In genomic region chr11:2518112-2518982, GRCh38 we compare ENCODE assay signal across 14 cellular contexts.
DNase-seq lines count a peak whose midpoint lies in the region; TF ChIP-seq lines count a peak whose summit lies in the region.
"Had no signal": no experiment of that assay in that cellular context is flagged by ENCODE, and none has a peak within 500 bp of the region (broad histone marks: within the 10 kb centered on the region; RNA-seq: fewer than 3 reads in every experiment).

No MANE protein-coding gene starts in this region.

- H3K4me3 Mint-ChIP-seq in MCF 10A (ENCODE audit: unreplicated experiment) (no peak overlapping the region), endothelial cell (ENCODE audit: unreplicated experiment) (no peak overlapping the region)
- H3K4me3 Mint-ChIP-seq: naive thymus-derived CD8-positive, alpha-beta T cell had no signal

- H3K36me3 Mint-ChIP-seq in MCF 10A (ENCODE audit: insufficient read depth, unreplicated experiment), result no peaks in the 10 kb centered on the region
- H3K36me3 Mint-ChIP-seq in endothelial cell (ENCODE audit: low read depth, unreplicated experiment), result no peaks in the 10 kb centered on the region

- H3K18ac ChIP-seq in neuronal stem cell (ENCODE audit: low read length), result peak overlapping the region; percentile 72

- peak overlapping the region; percentile 30 for H3K9ac ChIP-seq in neuronal stem cell (ENCODE audit: low read depth, low read length, poor library complexity)

- H3K27ac ChIP-seq in breast epithelium (no peak overlapping the region), neuronal stem cell (replicated peaks; ENCODE audit: low read length) (no peak overlapping the region)
- H3K27ac ChIP-seq: brain microvascular endothelial cell, VCaP had no signal

- TF ChIP-seq CTCF in breast epithelium (IDR thresholded peaks at IDR 0.05), result no peak
- TF ChIP-seq CTCF in MCF 10A (IDR thresholded peaks at IDR 0.05; ENCODE audit: unreplicated experiment), result no peak
- TF ChIP-seq CTCF in endothelial cell (IDR thresholded peaks at IDR 0.05; ENCODE audit: unreplicated experiment), result no peak

- no peak overlapping the region for H2AFZ ChIP-seq in neuronal stem cell (ENCODE audit: low read length)

- H3K27me3 Mint-ChIP-seq in MCF 10A (ENCODE audit: insufficient read depth, unreplicated experiment), result peaks cover 11% of the 10 kb centered on the region
- peaks cover 7% of the 10 kb centered on the region for H3K27me3 Mint-ChIP-seq in endothelial cell (ENCODE audit: unreplicated experiment)
- H3K27me3 Mint-ChIP-seq: naive thymus-derived CD8-positive, alpha-beta T cell had no signal

- H3K14ac ChIP-seq in neuronal stem cell (ENCODE audit: low read length), result no peak overlapping the region

- H3K4me1 ChIP-seq in breast epithelium (no peaks in the 10 kb centered on the region), neuronal stem cell (ENCODE audit: control insufficient read depth in 2 of 2, insufficient read depth in 1 of 2, low read depth in 1 of 2, low read length in 2 of 2) (no peaks in the 10 kb centered on the region)

- H2BK15ac ChIP-seq in neuronal stem cell (ENCODE audit: low read length), result peak overlapping the region; percentile 35

- peak overlapping the region; percentile 83 for H2BK5ac ChIP-seq in neuronal stem cell (ENCODE audit: low read length)

- H3K27ac Mint-ChIP-seq in MCF 10A (ENCODE audit: low read depth, unreplicated experiment), result no peak overlapping the region
- no peak overlapping the region for H3K27ac Mint-ChIP-seq in endothelial cell (ENCODE audit: unreplicated experiment)

- no peak overlapping the region for H4K91ac ChIP-seq in neuronal stem cell (ENCODE audit: low read depth, low read length, poor library complexity)

- CTCF ChIA-PET in MCF 10A (lab: Yijun Ruan, JAX), result interaction anchor here (0.5 to 0.6 kb wide), 2 partner anchors 321 to 367 kb away, joined by 3 to 5 read pairs; partner anchors contain the start of gene CDKN1C

- no peak for TF ChIP-seq POLR2A in breast epithelium (IDR thresholded peaks at IDR 0.05)

- no peaks in the 10 kb centered on the region for H3K79me1 ChIP-seq in neuronal stem cell (ENCODE audit: low read depth, low read length)

- H3K9me3 ChIP-seq in breast epithelium (no peaks in the 10 kb centered on the region), neuronal stem cell (replicated peaks in 1 of 2; ENCODE audit: control insufficient read depth in 2 of 2, insufficient read depth in 1 of 2, low read depth in 1 of 2, low read length in 2 of 2) (no peaks in the 10 kb centered on the region)

- H3K27me3 ChIP-seq in breast epithelium (no peaks in the 10 kb centered on the region), neuronal stem cell (ENCODE audit: control insufficient read depth in 3 of 3, insufficient read depth in 3 of 3, low read depth in 1 of 3, low read length in 3 of 3) (peaks cover 0 to 14% (median 0%) of the 10 kb centered on the region in 3 experiments)
- H3K27me3 ChIP-seq: brain microvascular endothelial cell had no signal

- no peak overlapping the region for H3K23ac ChIP-seq in neuronal stem cell (ENCODE audit: low read depth, low read length, poor library complexity)

- POLR2A ChIA-PET in MCF 10A (lab: Yijun Ruan, JAX), result interaction anchor here (0.5 kb wide), 1 partner anchor 46 kb away, joined by 3 read pairs; no protein-coding TSS in a partner anchor

- no peak overlapping the region for H3K4ac ChIP-seq in neuronal stem cell (ENCODE audit: low read length)

- WGBS in neuronal stem cell (ENCODE audit: extremely low coverage in 2 of 2, insufficient read length in 2 of 2, insufficient replicate concordance in 1 of 2), 2 donors, result no CpG with 5 or more reads among the region's 24 CpGs

- H2BK12ac ChIP-seq in neuronal stem cell (ENCODE audit: low read length), result no peak overlapping the region

- no peak overlapping the region for H3K4me2 ChIP-seq in neuronal stem cell (ENCODE audit: insufficient read depth, low read length, poor library complexity, severe bottlenecking)

- peak overlapping the region; percentile 68 for H2AK5ac ChIP-seq in neuronal stem cell (ENCODE audit: low read depth, low read length)

- H3K4me1 Mint-ChIP-seq in MCF 10A (ENCODE audit: insufficient read depth, unreplicated experiment) (no peaks in the 10 kb centered on the region), endothelial cell (ENCODE audit: unreplicated experiment) (no peaks in the 10 kb centered on the region)

- H2BK120ac ChIP-seq in neuronal stem cell (ENCODE audit: low read depth, low read length), result no peak overlapping the region

- BruUV-seq in MCF 10A (replicated peaks; lab: Mats Ljungman, UMichigan), result no TSS peak

- H3K9me3 Mint-ChIP-seq in MCF 10A (ENCODE audit: unreplicated experiment) (no peaks in the 10 kb centered on the region), endothelial cell (ENCODE audit: unreplicated experiment) (no peaks in the 10 kb centered on the region)
- H3K9me3 Mint-ChIP-seq: naive thymus-derived CD8-positive, alpha-beta T cell had no signal

- H4K8ac ChIP-seq in neuronal stem cell (ENCODE audit: low read depth, low read length), result no peak overlapping the region

- H3K4me3 ChIP-seq in breast epithelium, result no peak overlapping the region
- peak overlapping the region in 1 of 2 donors; percentile 58 for H3K4me3 ChIP-seq in neuronal stem cell (ENCODE audit: low read length in 2 of 2)

- peak; percentile 14 to 42 for DNase-seq in breast epithelium (ENCODE audit: low spot score in 2 of 2)
- no peak for DNase-seq in MCF 10A (ENCODE audit: unreplicated experiment)
- DNase-seq in endothelial cell (ENCODE audit: low spot score), result peak; percentile 2
- no peak for DNase-seq in neuronal stem cell (ENCODE audit: low spot score)
- DNase-seq in ureter (ENCODE audit: low spot score), result peak; percentile 41
- no peak for DNase-seq in NCI-H510A treated with DMSO at 0.1 percent for 48 hours (lab: John Stamatoyannopoulos, UW)
- no peak for DNase-seq in kidney tubule cell (ENCODE audit: low spot score)
- DNase-seq in NCI-H2029 (lab: John Stamatoyannopoulos, UW), result no peak
- DNase-seq: brain microvascular endothelial cell, DMS53, NCI-H1048, NCI-H345 had no signal

- H3K36me3 ChIP-seq in breast epithelium (no peaks in the 10 kb centered on the region), neuronal stem cell (replicated peaks in 1 of 2; ENCODE audit: control insufficient read depth in 2 of 2, insufficient read depth in 2 of 2, low read length in 2 of 2) (no peaks in the 10 kb centered on the region)
- H3K36me3 ChIP-seq: brain microvascular endothelial cell had no signal

- intact Hi-C loops in breast epithelium (cut with DNase I; ENCODE audit: low total_unique reads) (no loop called here), MCF 10A (cut with micrococcal nuclease) (no loop called here)

Comparison
In these comparisons a context has a peak if more than half of its experiments do, and no peak if none do; other contexts are left out.
1. DNase-seq: peak in breast epithelium (2 of 2), endothelial cell (single experiment) and ureter (single experiment); none in MCF 10A (single experiment), neuronal stem cell (single experiment), NCI-H510A treated with DMSO at 0.1 percent for 48 hours (single experiment), kidney tubule cell (single experiment) and NCI-H2029 (single experiment).